9 cellular contexts compared by ENCODE assay signal in the genomic region with DNA sequence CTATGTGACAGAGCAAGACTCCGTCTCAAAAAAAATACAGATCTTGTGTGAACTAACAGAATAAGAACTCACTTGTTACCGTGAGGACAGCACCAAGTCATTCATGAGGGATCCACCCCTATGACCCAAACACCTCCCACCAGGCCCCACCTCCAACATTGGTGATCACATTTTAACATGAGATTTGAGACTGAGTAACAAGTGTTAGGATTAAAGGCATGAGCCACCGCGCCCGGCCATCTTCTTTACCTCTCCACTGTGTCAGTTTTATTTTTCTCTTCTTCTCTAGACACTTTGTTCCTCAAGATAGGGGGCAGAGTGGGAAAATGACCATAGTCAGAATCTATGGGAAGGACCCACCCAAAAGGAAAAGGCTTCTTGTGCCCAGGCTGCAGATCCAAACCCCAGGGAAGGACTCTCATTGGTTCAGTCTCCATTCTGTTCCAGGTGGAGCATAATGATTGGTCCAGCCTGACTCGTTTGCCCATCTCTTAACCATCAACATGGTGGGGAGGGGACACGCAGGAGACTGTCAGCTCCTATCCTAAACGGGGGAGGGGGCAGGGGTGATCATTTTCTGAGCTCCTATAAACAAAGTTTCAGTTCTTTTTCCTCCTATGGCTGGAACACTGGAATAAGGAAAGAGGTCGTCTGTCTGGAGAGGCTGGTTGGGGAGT. TPM values are rescaled to one million over a fixed set of nuclear protein-coding genes. Genes with fewer than 3 reads are reported as not detected.
DNase-seq lines count a peak whose midpoint lies in the region; ATAC-seq and TF ChIP-seq lines count a peak whose summit lies in the region.
"Had no signal": no experiment of that assay in that cellular context is flagged by ENCODE, and none has a peak within 500 bp of the region (broad histone marks: within the 10 kb centered on the region; RNA-seq: fewer than 3 reads in every experiment).

No MANE protein-coding gene starts in this region.

- no peak for DNase-seq in activated naive CD4-positive, alpha-beta T cell treated with Interleukin-2 at 50 U/mL for 16 hours
- DNase-seq in astrocyte of the spinal cord (ENCODE audit: low read depth, low spot score): no peak
- DNase-seq in right lobe of liver: peak in 1 of 3 donors; percentile 28
- no peak for DNase-seq in transverse colon
- no peak for DNase-seq in OCI-M2 (lab: John Stamatoyannopoulos, UW; ENCODE audit: unreplicated experiment)

- intact Hi-C loops in right lobe of liver (cut with DNase I): no loop called here
- intact Hi-C loops in transverse colon (cut with DNase I; ENCODE audit: low total_unique reads): loop anchor here (5.0 kb wide), 2 partner anchors 62 to 147 kb away; partner anchors contain the start of genes DACT3, FKRP and STRN4

- TF ChIP-seq CTCF in astrocyte of the spinal cord (IDR thresholded peaks at IDR 0.05; ENCODE audit: low read depth, low read length): no peak
- no peak for TF ChIP-seq CTCF in right lobe of liver (IDR thresholded peaks at IDR 0.05)
- no peak for TF ChIP-seq CTCF in transverse colon (IDR thresholded peaks at IDR 0.05)

- H3K4me1 Mint-ChIP-seq in activated naive CD4-positive, alpha-beta T cell treated with anti-CD3 and anti-CD28 coated beads, Interleukin-2, amount 50 U/mL, for 24 hours: peaks cover 46% of the 10 kb centered on the region

- H3K4me1 ChIP-seq in right lobe of liver: peaks cover 0 to 25% (median 8%) of the 10 kb centered on the region in 4 donors
- H3K4me1 ChIP-seq in transverse colon: peaks cover 12 to 35% (median 27%) of the 10 kb centered on the region in 4 donors

- H3K27me3 Mint-ChIP-seq in activated naive CD4-positive, alpha-beta T cell treated with anti-CD3 and anti-CD28 coated beads, Interleukin-2, amount 50 U/mL, for 24 hours: no peaks in the 10 kb centered on the region

- ATAC-seq in right lobe of liver: no peak
- ATAC-seq in GM21526 (IDR thresholded peaks at IDR 0.05; ENCODE audit: low FRiP score, unreplicated experiment): no peak
- ATAC-seq in HG02973 (IDR thresholded peaks at IDR 0.05; ENCODE audit: unreplicated experiment): no peak

- no peaks in the 10 kb centered on the region for H3K27me3 ChIP-seq in right lobe of liver
- no peaks in the 10 kb centered on the region for H3K27me3 ChIP-seq in transverse colon

- H3K36me3 ChIP-seq in right lobe of liver (no peaks in the 10 kb centered on the region), transverse colon (no peaks in the 10 kb centered on the region)

- 65% methylated on average over 6 of the region's 9 CpGs for WGBS in right lobe of liver (ENCODE audit: insufficient coverage, low coverage, low lambda C conversion rate, missing lambda C conversion rate)
- 61 to 80% methylated on average over 1 to 9 of the region's 9 CpGs for WGBS in transverse colon (ENCODE audit: low coverage in 1 of 2), 2 donors

- peaks cover 8% of the 10 kb centered on the region for H3K9me3 Mint-ChIP-seq in activated naive CD4-positive, alpha-beta T cell treated with anti-CD3 and anti-CD28 coated beads, Interleukin-2, amount 50 U/mL, for 24 hours

- H3K4me3 Mint-ChIP-seq in activated naive CD4-positive, alpha-beta T cell treated with anti-CD3 and anti-CD28 coated beads, Interleukin-2, amount 50 U/mL, for 24 hours: peak overlapping the region; percentile 93

- peak overlapping the region; percentile 100 for H3K4me3 ChIP-seq in astrocyte of the spinal cord (ENCODE audit: low read depth, low read length)
- peak overlapping the region; percentile 55 to 100 (median 100) for H3K4me3 ChIP-seq in right lobe of liver
- H3K4me3 ChIP-seq in transverse colon: peak overlapping the region; percentile 71 to 100 (median 100)

- H3K36me3 Mint-ChIP-seq in activated naive CD4-positive, alpha-beta T cell treated with anti-CD3 and anti-CD28 coated beads, Interleukin-2, amount 50 U/mL, for 24 hours: peaks cover 2% of the 10 kb centered on the region

- no peak for TF ChIP-seq POLR2A in right lobe of liver (IDR thresholded peaks at IDR 0.05)
- TF ChIP-seq POLR2A in transverse colon (IDR thresholded peaks at IDR 0.05): no peak

- H3K27ac Mint-ChIP-seq in activated naive CD4-positive, alpha-beta T cell treated with anti-CD3 and anti-CD28 coated beads, Interleukin-2, amount 50 U/mL, for 24 hours: peak overlapping the region; percentile 100

- H3K27ac ChIP-seq in right lobe of liver (peak overlapping the region; percentile 95 to 100 (median 98)), transverse colon (peak overlapping the region; percentile 97 to 100 (median 98))

- TF ChIP-seq EP300 in transverse colon (IDR thresholded peaks at IDR 0.05; ENCODE audit: low read depth): no peak

- H3K9me3 ChIP-seq in right lobe of liver (no peaks in the 10 kb centered on the region), transverse colon (no peaks in the 10 kb centered on the region)

- in situ Hi-C loops in astrocyte of the spinal cord (cut with HindIII; ENCODE audit: low sequenced_read_pairs): no loop called here
- in situ Hi-C loops in transverse colon (cut with MboI; ENCODE audit: low pct_ligation_motif_present in 1 of 4, low pct_unique_long_range_greater_than_20kb in 1 of 4, low sequenced_read_pairs in 3 of 4): no loop called here

RNA-seq across cellular contexts. Expression of gene CALM3, which starts 1.3 kb away (rescaled TPM):
- 100 to 1,000 TPM in 1 of 6 experiments, 10 to 100 TPM in 5; 83.8 to 119 (median 92.2) TPM for total RNA-seq in right lobe of liver
- total RNA-seq in transverse colon: 100 to 1,000 TPM; 160 to 923 (median 194) TPM

RNA-seq across cellular contexts. Expression of gene PTGIR, which starts 25.0 kb away (rescaled TPM):
- total RNA-seq in right lobe of liver: 1 to 10 TPM; 2.4 to 4.1 (median 3.0) TPM
- 1 to 10 TPM in 2 of 4 donors, under 1 TPM in 1, not detected in 1; 0.55 to 2.4 (median 2.2) TPM for total RNA-seq in transverse colon
- total RNA-seq: SK-MEL-5 had no signal

RNA-seq across cellular contexts. Expression of gene GNG8, which starts 36.1 kb away (rescaled TPM):
- total RNA-seq in right lobe of liver (not detected), transverse colon (not detected)
- total RNA-seq: SK-MEL-5 had no signal
